In genomic region chr7:100835903-100836811, GRCh38 we compare ENCODE assay signal across 8 cellular contexts. TPM values are rescaled to one million over a fixed set of nuclear protein-coding genes. Genes with fewer than 3 reads are reported as not detected.
DNase-seq lines count a peak whose midpoint lies in the region; ATAC-seq, FAIRE-seq and TF ChIP-seq lines count a peak whose summit lies in the region.

No MANE protein-coding gene starts in this region.

- peak overlapping the region in 3 of 4 experiments; percentile 72 to 77 (median 75); a peak in 6 of 7 replicates for H3K9ac ChIP-seq in H1 (replicated peaks in 1 of 4; ENCODE audit: extremely low read depth in 1 of 4, low read depth in 3 of 4, low read length in 3 of 4)

- TF ChIP-seq CTCF in A673 (conservative IDR thresholded peaks at IDR 0.05; ENCODE audit: low read depth, low read length) (no peak), H1 (IDR thresholded peaks at IDR 0.05; ENCODE audit: control extremely low read depth in 1 of 3, insufficient read depth in 1 of 3, low read depth in 1 of 3, low read length in 3 of 3) (no peak)

- H4K91ac ChIP-seq in H1 (replicated peaks; ENCODE audit: insufficient read length, low read length), result peak overlapping the region; percentile 99

- peak; percentile 98 for DNase-seq in A673 (ENCODE audit: low spot score)
- DNase-seq in NCI-H146 (lab: John Stamatoyannopoulos, UW), result peak; percentile 84
- DNase-seq in H1 (ENCODE audit: low read depth in 1 of 2, low spot score in 2 of 2), result peak; percentile 84 to 96
- peak; percentile 80 for DNase-seq in mucosa of gallbladder (ENCODE audit: low spot score)
- DNase-seq in A172 (ENCODE audit: low spot score), result no peak
- DNase-seq in head of caudate nucleus, result no peak

- peak overlapping the region; percentile 6 for H3K14ac ChIP-seq in H1 (ENCODE audit: insufficient read length)

- no peak for ATAC-seq in GM18519 (IDR thresholded peaks at IDR 0.05; ENCODE audit: low FRiP score, unreplicated experiment)
- no peak for ATAC-seq in HG02642 (IDR thresholded peaks at IDR 0.05; ENCODE audit: poor library complexity, unreplicated experiment)

- H3K36me3 ChIP-seq in A673 (ENCODE audit: insufficient read depth, low read length, poor library complexity, severe bottlenecking) (no peaks in the 10 kb centered on the region), H1 (ENCODE audit: control insufficient read depth in 2 of 4, insufficient read depth in 4 of 4, low read length in 3 of 4) (no peaks in the 10 kb centered on the region)

- peak overlapping the region; percentile 92 to 93 for H3K4me2 ChIP-seq in H1 (ENCODE audit: insufficient read depth in 1 of 2, low read depth in 2 of 2, low read length in 2 of 2)

- peak overlapping the region; percentile 97 for H3K4ac ChIP-seq in H1 (replicated peaks; ENCODE audit: insufficient read length, low read depth, low read length)

- H3K18ac ChIP-seq in H1 (ENCODE audit: extremely low read depth, low read length), result peak overlapping the region; percentile 95

- H3K79me1 ChIP-seq in H1 (ENCODE audit: low read depth, low read length), result peaks cover 6% of the 10 kb centered on the region; the same call in 1 of the 2 replicates

- H2BK12ac ChIP-seq in H1 (ENCODE audit: low read depth, low read length), result peak overlapping the region; percentile 72

- POLR2A ChIA-PET in A673 (lab: Charles Lee; ENCODE audit: low non-redundant PET) (no interaction called here), H1 (lab: Charles Lee; ENCODE audit: partially characterized antibody) (interaction anchor here (0.7 to 3.3 kb wide), 27 partner anchors 8 to 407 kb away, joined by 3 to 53 read pairs (median 5); partner anchors contain the start of genes EPHB4, POP7, SLC12A9 and SRRT)

- no peak overlapping the region for H2AFZ ChIP-seq in H1 (ENCODE audit: low read length)

- H4K5ac ChIP-seq in H1 (ENCODE audit: insufficient read length, low read depth, low read length), result peak overlapping the region; percentile 96

- intact Hi-C loops in A673 (cut with micrococcal nuclease; ENCODE audit: unreplicated experiment), result no loop called here
- intact Hi-C loops in head of caudate nucleus (cut with DNase I), result loop anchor here (5.0 kb wide), 1 partner anchor 36 kb away; no protein-coding TSS in a partner anchor

- no peaks in the 10 kb centered on the region for H3K27me3 ChIP-seq in A673 (replicated peaks; ENCODE audit: insufficient read depth, low read depth, low read length, poor library complexity)
- H3K27me3 ChIP-seq in H1 (replicated peaks in 1 of 4; ENCODE audit: control insufficient read depth in 3 of 4, extremely low read depth in 1 of 4, insufficient read depth in 3 of 4, low read length in 3 of 4), result no peaks in the 10 kb centered on the region

- CTCF ChIA-PET in A673 (lab: Charles Lee), result interaction anchor here (0.6 to 1.6 kb wide), 4 partner anchors 8 to 202 kb away, joined by 3 to 8 read pairs (median 4); partner anchors contain the start of genes EPHB4 and SLC12A9
- CTCF ChIA-PET in H1 (lab: Charles Lee; ENCODE audit: partially characterized antibody), result interaction anchor here (0.6 to 7.0 kb wide), 15 partner anchors 8 to 224 kb away, joined by 3 to 55 read pairs (median 5); partner anchors contain the start of genes EPHB4, MOSPD3, POP7 and SLC12A9

- H2AK5ac ChIP-seq in H1 (ENCODE audit: low read depth, low read length), result peak overlapping the region; percentile 86; the same call in 1 of the 2 replicates

- TF ChIP-seq POLR2A in H1 (IDR thresholded peaks at IDR 0.05; ENCODE audit: control extremely low read depth in 1 of 2, low read depth in 2 of 2, low read length in 2 of 2), result peak; percentile 75 to 80

- no peak overlapping the region for H3K23ac ChIP-seq in H1 (ENCODE audit: insufficient read length)

- BruUV-seq in A673 (replicated peaks; lab: Mats Ljungman, UMichigan), result TSS peak; percentile 72

- peak overlapping the region; percentile 98 for H2BK20ac ChIP-seq in H1 (ENCODE audit: low read length)

- H3K9me3 ChIP-seq in A673 (ENCODE audit: low read depth, low read length, poor library complexity, severe bottlenecking) (no peaks in the 10 kb centered on the region), H1 (ENCODE audit: insufficient read depth in 2 of 2, low read depth in 1 of 2, low read length in 1 of 2) (no peaks in the 10 kb centered on the region)

- H2BK15ac ChIP-seq in H1 (ENCODE audit: low read length), result peak overlapping the region; percentile 97

- peak in 1 of 2 experiments; percentile 68; a peak in 1 of 3 replicates for TF ChIP-seq EP300 in H1 (IDR thresholded peaks at IDR 0.05; ENCODE audit: borderline replicate concordance in 1 of 2, low read depth in 2 of 2, low read length in 2 of 2)

- peak overlapping the region; percentile 95 for H2BK5ac ChIP-seq in H1 (ENCODE audit: low read depth, low read length)

- 5% methylated on average over 17 of the region's 17 CpGs; no CpG with 5 or more reads in 1 of the 2 experiments for WGBS in H1 (ENCODE audit: extremely low coverage in 1 of 2, insufficient coverage in 1 of 2, insufficient read length in 1 of 2, insufficient replicate concordance in 2 of 2, low coverage in 1 of 2, low lambda C conversion rate in 2 of 2, missing lambda C conversion rate in 1 of 2), 2 experiments

- H3K23me2 ChIP-seq in H1 (ENCODE audit: low read depth, low read length), result peaks cover 3% of the 10 kb centered on the region; the same call in 1 of the 2 replicates

- peak overlapping the region; percentile 44 for H3K4me3 ChIP-seq in A673 (ENCODE audit: low read depth, low read length, poor library complexity, severe bottlenecking)
- H3K4me3 ChIP-seq in H1 (ENCODE audit: extremely low read depth in 1 of 4, insufficient read depth in 2 of 4, low read depth in 3 of 4, low read length in 4 of 4), result peak overlapping the region; percentile 9 to 67 (median 56); a peak in 7 of 8 replicates

- TF ChIP-seq RAD21 in H1 (IDR thresholded peaks at IDR 0.05 in 1 of 2, conservative IDR thresholded peaks at IDR 0.05 in 1 of 2; ENCODE audit: low read depth in 2 of 2, low read length in 2 of 2), result peak in 1 of 2 experiments; percentile 5; a peak in 1 of 4 replicates

- H4K8ac ChIP-seq in H1 (ENCODE audit: extremely low read depth, insufficient read depth, low read length), result peak overlapping the region; percentile 92

- peak overlapping the region; percentile 97 for H3K27ac ChIP-seq in A673 (ENCODE audit: low read depth, low read length, poor library complexity, severe bottlenecking)
- peak overlapping the region; percentile 92 for H3K27ac ChIP-seq in H1 (ENCODE audit: low read depth, low read length)

- H2BK120ac ChIP-seq in H1 (replicated peaks; ENCODE audit: low read depth, low read length), result peak overlapping the region; percentile 92

- H3K56ac ChIP-seq in H1 (replicated peaks; ENCODE audit: insufficient read length, low read depth, low read length), result peak overlapping the region; percentile 84

- H3K79me2 ChIP-seq in H1 (ENCODE audit: control insufficient read depth in 1 of 2, insufficient read depth in 2 of 2, low read length in 2 of 2), result no peaks in the 10 kb centered on the region

- H3K4me1 ChIP-seq in A673 (ENCODE audit: insufficient read depth, low read length, poor library complexity, severe bottlenecking), result peaks cover 17% of the 10 kb centered on the region
- H3K4me1 ChIP-seq in H1 (replicated peaks in 1 of 4; ENCODE audit: control insufficient read depth in 3 of 4, insufficient read depth in 4 of 4, low read length in 3 of 4), result peaks cover 3 to 10% (median 8%) of the 10 kb centered on the region in 4 experiments

- no peaks in the 10 kb centered on the region for H4K20me1 ChIP-seq in H1 (replicated peaks in 1 of 2; ENCODE audit: control insufficient read depth in 1 of 2, insufficient read depth in 2 of 2, low read length in 2 of 2)

- FAIRE-seq in H1 (lab: Jason Lieb, UNC), result peak; percentile 36

RNA-seq across cellular contexts. Expression of gene EPHB4, which starts 8.8 kb away (rescaled TPM):
- total RNA-seq in A673 (2021) (90.4 and 92.6 TPM in 2 replicates), mucosa of gallbladder (165 TPM)
- 113 and 122 TPM in 2 replicates for total RNA-seq in H1 (2021; fragmentation: NEBNext Ultra II Directional; extraction: Animal tissue kit (Norgen Biotek cat#: 25700))
- 85.0 and 141 TPM in 2 replicates for polyA plus RNA-seq in H1 (2011; rRNA removed)
- polyA plus RNA-seq in H1 (2011; cell fraction: cytosol; rRNA removed), result 99.8 TPM
- 125 TPM for polyA plus RNA-seq in H1 (2011; cell fraction: nucleus; rRNA removed)
- polyA plus RNA-seq in H1 (2012, experiment 1 of 2), result 87.6 to 114 TPM (median 107 TPM) in 4 replicates
- 115 TPM for polyA plus RNA-seq in H1 (2012, experiment 2 of 2)
- 95.4 TPM for polyA plus RNA-seq in H1 (2013, experiment 1 of 2)
- polyA plus RNA-seq in H1 (2013, experiment 2 of 2), result 95.7 TPM
- polyA minus RNA-seq in H1 (2011; rRNA and poly(A)+ RNA removed), result 97.8 and 111 TPM in 2 replicates
- polyA minus RNA-seq in H1 (2011; cell fraction: cytosol; rRNA and poly(A)+ RNA removed), result 105 TPM
- polyA minus RNA-seq in H1 (2011; cell fraction: nucleus; rRNA and poly(A)+ RNA removed), result 57.6 TPM
- 46.0 and 65.3 TPM in 2 replicates for total RNA-seq in A172 (2014; rRNA removed; shearing (Covaris generic))

RNA-seq across cellular contexts. Expression of gene SLC12A9, which starts 16.4 kb away (rescaled TPM):
- total RNA-seq in A673 (2021) (23.8 and 26.1 TPM in 2 replicates), mucosa of gallbladder (76.1 TPM)
- 40.1 and 40.7 TPM in 2 replicates for total RNA-seq in H1 (2021; fragmentation: NEBNext Ultra II Directional; extraction: Animal tissue kit (Norgen Biotek cat#: 25700))
- polyA plus RNA-seq in H1 (2011; rRNA removed), result 31.4 and 54.0 TPM in 2 replicates
- 28.5 TPM for polyA plus RNA-seq in H1 (2011; cell fraction: cytosol; rRNA removed)
- 74.3 TPM for polyA plus RNA-seq in H1 (2011; cell fraction: nucleus; rRNA removed)
- 25.4 to 35.3 TPM (median 33.8 TPM) in 4 replicates for polyA plus RNA-seq in H1 (2012, experiment 1 of 2)
- polyA plus RNA-seq in H1 (2012, experiment 2 of 2), result 27.5 TPM
- 33.2 TPM for polyA plus RNA-seq in H1 (2013, experiment 1 of 2)
- 32.9 TPM for polyA plus RNA-seq in H1 (2013, experiment 2 of 2)
- polyA minus RNA-seq in H1 (2011; rRNA and poly(A)+ RNA removed), result 13.1 and 22.4 TPM in 2 replicates
- polyA minus RNA-seq in H1 (2011; cell fraction: cytosol; rRNA and poly(A)+ RNA removed), result 13.4 TPM
- polyA minus RNA-seq in H1 (2011; cell fraction: nucleus; rRNA and poly(A)+ RNA removed), result 13.4 TPM
- total RNA-seq in A172 (2014; rRNA removed; shearing (Covaris generic)), result 9.6 and 12.4 TPM in 2 replicates

RNA-seq across cellular contexts. Expression of gene TRIP6, which starts 31.0 kb away (rescaled TPM):
- total RNA-seq in A673 (2021) (114 and 140 TPM in 2 replicates), mucosa of gallbladder (91.0 TPM)
- 103 and 109 TPM in 2 replicates for total RNA-seq in H1 (2021; fragmentation: NEBNext Ultra II Directional; extraction: Animal tissue kit (Norgen Biotek cat#: 25700))
- polyA plus RNA-seq in H1 (2011; rRNA removed), result 88.4 and 112 TPM in 2 replicates
- 112 TPM for polyA plus RNA-seq in H1 (2011; cell fraction: cytosol; rRNA removed)
- 145 TPM for polyA plus RNA-seq in H1 (2011; cell fraction: nucleus; rRNA removed)
- 85.3 to 128 TPM (median 117 TPM) in 4 replicates for polyA plus RNA-seq in H1 (2012, experiment 1 of 2)
- polyA plus RNA-seq in H1 (2012, experiment 2 of 2), result 101 TPM
- polyA plus RNA-seq in H1 (2013, experiment 1 of 2), result 56.2 TPM
- 51.7 TPM for polyA plus RNA-seq in H1 (2013, experiment 2 of 2)
- 34.4 and 35.9 TPM in 2 replicates for polyA minus RNA-seq in H1 (2011; rRNA and poly(A)+ RNA removed)
- polyA minus RNA-seq in H1 (2011; cell fraction: cytosol; rRNA and poly(A)+ RNA removed), result 43.7 TPM
- 36.9 TPM for polyA minus RNA-seq in H1 (2011; cell fraction: nucleus; rRNA and poly(A)+ RNA removed)
- 157 and 180 TPM in 2 replicates for total RNA-seq in A172 (2014; rRNA removed; shearing (Covaris generic))

RNA-seq across cellular contexts. Expression of gene SRRT, which starts 38.7 kb away (rescaled TPM):
- 257 and 277 TPM in 2 replicates for total RNA-seq in A673 (2021)
- total RNA-seq in H1 (2021; fragmentation: NEBNext Ultra II Directional; extraction: Animal tissue kit (Norgen Biotek cat#: 25700)), result 237 and 239 TPM in 2 replicates
- 66.7 and 103 TPM in 2 replicates for polyA plus RNA-seq in H1 (2011; rRNA removed)
- polyA plus RNA-seq in H1 (2011; cell fraction: cytosol; rRNA removed), result 78.5 TPM
- 456 TPM for polyA plus RNA-seq in H1 (2011; cell fraction: nucleus; rRNA removed)
- 212 to 245 TPM (median 235 TPM) in 4 replicates for polyA plus RNA-seq in H1 (2012, experiment 1 of 2)
- 131 TPM for polyA plus RNA-seq in H1 (2012, experiment 2 of 2)
- 167 TPM for polyA plus RNA-seq in H1 (2013, experiment 1 of 2)
- 144 TPM for polyA plus RNA-seq in H1 (2013, experiment 2 of 2)
- polyA minus RNA-seq in H1 (2011; rRNA and poly(A)+ RNA removed), result 44.1 and 59.4 TPM in 2 replicates
- polyA minus RNA-seq in H1 (2011; cell fraction: cytosol; rRNA and poly(A)+ RNA removed), result 112 TPM
- polyA minus RNA-seq in H1 (2011; cell fraction: nucleus; rRNA and poly(A)+ RNA removed), result 143 TPM
- total RNA-seq in mucosa of gallbladder, result 150 TPM
- 78.3 and 86.7 TPM in 2 replicates for total RNA-seq in A172 (2014; rRNA removed; shearing (Covaris generic))

RNA-seq across cellular contexts. Expression of gene UFSP1, which starts 53.4 kb away (rescaled TPM):
- total RNA-seq in A673 (2021), result 4.7 and 5.0 TPM in 2 replicates
- 4.3 and 4.8 TPM in 2 replicates for total RNA-seq in H1 (2021; fragmentation: NEBNext Ultra II Directional; extraction: Animal tissue kit (Norgen Biotek cat#: 25700))
- 1.6 and 2.1 TPM in 2 replicates for polyA plus RNA-seq in H1 (2011; rRNA removed)
- 2.0 TPM for polyA plus RNA-seq in H1 (2011; cell fraction: cytosol; rRNA removed)
- 3.2 TPM for polyA plus RNA-seq in H1 (2011; cell fraction: nucleus; rRNA removed)
- polyA plus RNA-seq in H1 (2012, experiment 1 of 2), result 1.9 to 3.0 TPM (median 2.0 TPM) in 4 replicates
- polyA plus RNA-seq in H1 (2012, experiment 2 of 2), result 1.5 TPM
- polyA plus RNA-seq in H1 (2013, experiment 1 of 2), result 1.6 TPM
- 1.5 TPM for polyA plus RNA-seq in H1 (2013, experiment 2 of 2)
- 1.8 and 4.7 TPM in 2 replicates for polyA minus RNA-seq in H1 (2011; rRNA and poly(A)+ RNA removed)
- 7.5 TPM for polyA minus RNA-seq in H1 (2011; cell fraction: cytosol; rRNA and poly(A)+ RNA removed)
- 16.2 TPM for polyA minus RNA-seq in H1 (2011; cell fraction: nucleus; rRNA and poly(A)+ RNA removed)
- total RNA-seq in mucosa of gallbladder, result 3.3 TPM
- total RNA-seq in A172 (2014; rRNA removed; shearing (Covaris generic)), result 1.8 and 3.3 TPM in 2 replicates

Comparison
In these comparisons a context has a peak if more than half of its experiments do, and no peak if none do; other contexts are left out.
1. DNase-seq: peak in A673 (single experiment), NCI-H146 (single experiment), H1 (2 of 2) and mucosa of gallbladder (single experiment); none in A172 (single experiment) and head of caudate nucleus (0 of 42).